ENCODE assay signal across 12 cellular contexts in the genomic region with DNA sequence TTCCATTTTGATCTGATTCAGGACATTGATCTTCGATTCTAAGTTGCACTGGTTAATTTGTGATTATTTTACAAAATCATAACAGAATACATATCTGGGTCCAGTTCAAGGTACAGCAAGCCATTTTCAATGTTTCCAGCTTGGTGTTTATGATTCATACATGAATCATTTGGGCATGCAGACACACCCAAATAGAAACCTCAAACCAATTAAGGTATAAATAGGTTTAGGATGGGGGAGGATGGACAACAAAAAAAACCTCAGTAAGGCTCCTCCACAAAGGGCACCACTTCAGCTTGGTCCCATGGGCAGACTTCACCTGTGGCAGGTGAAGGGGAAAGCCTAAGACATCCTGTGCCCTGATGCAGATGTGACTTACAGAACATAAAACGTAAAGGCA.
DNase-seq lines count a peak whose midpoint lies in the region; ATAC-seq and TF ChIP-seq lines count a peak whose summit lies in the region.
"Had no signal": no experiment of that assay in that cellular context is flagged by ENCODE, and none has a peak within 500 bp of the region (broad histone marks: within the 10 kb centered on the region; RNA-seq: fewer than 3 reads in every experiment).

No MANE protein-coding gene starts in this region.

- intact Hi-C loops in heart left ventricle (cut with DNase I) = no loop called here

- TF ChIP-seq POLR2A in heart left ventricle (IDR thresholded peaks at IDR 0.05) = no peak

- peaks cover 18% of the 10 kb centered on the region for H3K4me1 ChIP-seq in cardiac muscle cell (ENCODE audit: low read depth)
- H3K4me1 ChIP-seq in heart left ventricle = no peaks in the 10 kb centered on the region

- DNase-seq in cardiac muscle cell (ENCODE audit: low read depth in 1 of 2, low spot score in 1 of 2) (no peak), heart left ventricle (no peak), RPMI7951 (ENCODE audit: low read depth) (peak; percentile 12), fibroblast of the aortic adventitia (ENCODE audit: low read depth) (peak; percentile 42), Ammon's horn (ENCODE audit: low spot score) (no peak), NCI-H2171 (lab: John Stamatoyannopoulos, UW) (no peak), iPS-NIHi11 (ENCODE audit: low spot score) (no peak)
- no peak for DNase-seq in activated CD4-positive, CD25-positive, alpha-beta regulatory T cell treated with anti-CD3 and anti-CD28 coated beads, Interleukin-2, amount 50 U/mL, for 72 hours
- DNase-seq: activated CD4-positive, alpha-beta T cell treated with anti-CD3 and anti-CD28 coated beads, Interleukin-2, amount 10 ng/mL, durations not matched to agents 7 days and 5 days; GDM1; mucosa of descending colon; NCI-H2029 had no signal

- 92 to 95% (median 93%) methylated on average over 2 of the region's 2 CpGs for WGBS in heart left ventricle, 4 donors

- H3K9me3 ChIP-seq in cardiac muscle cell (ENCODE audit: low read depth) (no peaks in the 10 kb centered on the region), heart left ventricle (no peaks in the 10 kb centered on the region)
- H3K9me3 ChIP-seq: mucosa of descending colon had no signal

- TF ChIP-seq CTCF in cardiac muscle cell (IDR thresholded peaks at IDR 0.05; ENCODE audit: low read depth, low read length) = no peak
- no peak for TF ChIP-seq CTCF in heart left ventricle (IDR thresholded peaks at IDR 0.05)
- no peak for TF ChIP-seq CTCF in fibroblast of the aortic adventitia (IDR thresholded peaks at IDR 0.05; ENCODE audit: insufficient read depth, low read length)

- H3K36me3 ChIP-seq in cardiac muscle cell (no peaks in the 10 kb centered on the region), heart left ventricle (no peaks in the 10 kb centered on the region)

- H3K4me3 ChIP-seq in cardiac muscle cell (no peak overlapping the region), heart left ventricle (no peak overlapping the region), fibroblast of the aortic adventitia (ENCODE audit: low read depth, low read length) (no peak overlapping the region)
- H3K4me3 ChIP-seq: mucosa of descending colon had no signal

- ATAC-seq in heart left ventricle = no peak
- ATAC-seq: mucosa of descending colon had no signal

- H3K27ac ChIP-seq in cardiac muscle cell (peak overlapping the region; percentile 3), heart left ventricle (no peak overlapping the region)

- H3K27me3 ChIP-seq in cardiac muscle cell (no peaks in the 10 kb centered on the region), heart left ventricle (no peaks in the 10 kb centered on the region)

Comparison
In these comparisons a context has a peak if more than half of its experiments do, and no peak if none do; other contexts are left out.
1. DNase-seq: peak in RPMI7951 (single experiment) and fibroblast of the aortic adventitia (single experiment); none in cardiac muscle cell (0 of 2), heart left ventricle (0 of 5), Ammon's horn (single experiment), activated CD4-positive, CD25-positive, alpha-beta regulatory T cell treated with anti-CD3 and anti-CD28 coated beads, Interleukin-2, amount 50 U/mL, for 72 hours (single experiment), NCI-H2171 (single experiment) and iPS-NIHi11 (single experiment).